16 cellular contexts compared by ENCODE assay signal in genomic region chr1:11951901-11952300, GRCh38.
"Had no signal": no experiment of that assay in that cellular context is flagged by ENCODE, and none has a peak within 500 bp of the region (broad histone marks: within the 10 kb centered on the region; RNA-seq: fewer than 3 reads in every experiment).

No MANE protein-coding gene starts in this region.

- DNase-seq: activated CD4-positive, alpha-beta T cell treated with anti-CD3 and anti-CD28 coated beads, Interleukin-2, amount 50 U/mL, for 48 hours; activated naive CD4-positive, alpha-beta T cell treated with anti-CD3 and anti-CD28 coated beads, Interleukin-2, amount 50 U/mL, for 16 hours; activated T-cell treated with anti-CD3 and anti-CD28 coated beads, Interleukin-2, amount 50 U/mL, for 24 hours; effector memory CD4-positive, alpha-beta T cell; foreskin keratinocyte; left cardiac atrium; naive thymus-derived CD4-positive, alpha-beta T cell; right cardiac atrium; small intestine; stimulated activated CD4-positive, alpha-beta T cell treated with anti-CD3 and anti-CD28 coated beads, Interleukin-4, amount 100 ng/mL, for 24 hours; stimulated activated naive CD8-positive, alpha-beta T cell treated with anti-CD3 and anti-CD28 coated beads, Interleukin-15, Interleukin-2, amounts not matched to agents 100 U/mL and 50 U/mL, for 24 hours; testis; upper lobe of right lung had no signal

- H3K27ac Mint-ChIP-seq: activated T-cell treated with anti-CD3 and anti-CD28 coated beads, Interleukin-2, amount 50 U/mL, for 24 hours; naive thymus-derived CD4-positive, alpha-beta T cell; T-helper 2 cell treated with Interferon-gamma antibody and Interleukin-4, amounts not matched to agents 5 μg/mL and 100 μg/mL, for 36 hours had no signal

- H3K4me3 Mint-ChIP-seq: activated T-cell treated with anti-CD3 and anti-CD28 coated beads, Interleukin-2, amount 50 U/mL, for 24 hours; naive thymus-derived CD4-positive, alpha-beta T cell; T-helper 2 cell treated with Interferon-gamma antibody and Interleukin-4, amounts not matched to agents 5 μg/mL and 100 μg/mL, for 36 hours had no signal

- H3K27me3 Mint-ChIP-seq: activated T-cell treated with anti-CD3 and anti-CD28 coated beads, Interleukin-2, amount 50 U/mL, for 24 hours; naive thymus-derived CD4-positive, alpha-beta T cell had no signal

- H3K9me3 ChIP-seq: testis, upper lobe of right lung had no signal

- ATAC-seq: activated CD4-positive, CD25-positive, alpha-beta regulatory T cell treated with anti-CD3 and anti-CD28 coated beads, Interleukin-2, amount 50 U/mL, for 24 hours; foreskin keratinocyte; right cardiac atrium; stimulated activated naive CD8-positive, alpha-beta T cell treated with anti-CD3 and anti-CD28 coated beads, Interleukin-15, Interleukin-2, amounts not matched to agents 100 U/mL and 50 U/mL, for 24 hours had no signal

- H3K4me1 ChIP-seq: foreskin keratinocyte, testis, upper lobe of right lung had no signal

- H3K4me3 ChIP-seq: lung, testis, upper lobe of right lung had no signal

- H3K27ac ChIP-seq: foreskin keratinocyte, testis, upper lobe of right lung had no signal

- H3K27me3 ChIP-seq: foreskin keratinocyte, testis, upper lobe of right lung had no signal

- H3K9me3 Mint-ChIP-seq: activated T-cell treated with anti-CD3 and anti-CD28 coated beads, Interleukin-2, amount 50 U/mL, for 24 hours; naive thymus-derived CD4-positive, alpha-beta T cell; T-helper 2 cell treated with Interferon-gamma antibody and Interleukin-4, amounts not matched to agents 5 μg/mL and 100 μg/mL, for 36 hours had no signal
